ENCODE assay signal across 33 cellular contexts in genomic region chr10:32245760-32246159, GRCh38.
"Had no signal": no experiment of that assay in that cellular context is flagged by ENCODE, and none has a peak within 500 bp of the region (broad histone marks: within the 10 kb centered on the region; RNA-seq: fewer than 3 reads in every experiment).

No MANE protein-coding gene starts in this region.

- H3K27ac Mint-ChIP-seq: activated B cell treated with CpG ODN at 0.5 μM for 24 hours; effector memory CD8-positive, alpha-beta T cell; T-helper 17 cell; T-helper 2 cell treated with Interferon-gamma antibody and Interleukin-4, amounts not matched to agents 5 μg/mL and 100 μg/mL, for 36 hours had no signal

- H3K36me3 Mint-ChIP-seq: activated naive CD8-positive, alpha-beta T cell had no signal

- H3K27me3 Mint-ChIP-seq: activated naive CD8-positive, alpha-beta T cell; activated T-cell treated with anti-CD3 and anti-CD28 coated beads, Interleukin-2, amount 50 U/mL, for 24 hours had no signal

- H3K27ac ChIP-seq: brain microvascular endothelial cell, esophagus muscularis mucosa, foreskin keratinocyte, gastrocnemius medialis, heart left ventricle, WERI-Rb-1 had no signal

- H3K4me1 Mint-ChIP-seq: activated B cell treated with CpG ODN at 0.5 μM for 24 hours; central memory CD8-positive, alpha-beta T cell had no signal

- H3K9me3 ChIP-seq: esophagus muscularis mucosa, gastrocnemius medialis, heart left ventricle had no signal

- H3K4me3 Mint-ChIP-seq: activated B cell treated with CpG ODN at 0.5 μM for 24 hours; activated naive CD8-positive, alpha-beta T cell; central memory CD8-positive, alpha-beta T cell; effector memory CD8-positive, alpha-beta T cell; T-helper 17 cell; T-helper 2 cell treated with Interferon-gamma antibody and Interleukin-4, amounts not matched to agents 5 μg/mL and 100 μg/mL, for 36 hours had no signal

- DNase-seq: activated B cell treated with CpG ODN at 0.5 μM for 24 hours; activated CD4-positive, alpha-beta T cell treated with anti-CD3 and anti-CD28 coated beads for 48 hours; activated CD4-positive, alpha-beta T cell treated with anti-CD3 and anti-CD28 coated beads, Interleukin-2, amount 50 U/mL, for 1 hour; activated CD4-positive, alpha-beta T cell treated with anti-CD3 and anti-CD28 coated beads, Interleukin-2, amount 50 U/mL, for 48 hours; activated CD8-positive, alpha-beta memory T cell treated with anti-CD3 and anti-CD28 coated beads, Interleukin-2, amount 50 U/mL, for 48 hours; activated effector memory CD4-positive, alpha-beta T cell treated with Interleukin-2 at 50 U/mL for 16 hours; activated gamma-delta T cell treated with Interleukin-2 at 50 U/mL for 16 hours; activated naive CD4-positive, alpha-beta T cell treated with anti-CD3 and anti-CD28 coated beads, Interleukin-2, amount 50 U/mL, for 16 hours; activated naive CD4-positive, alpha-beta T cell treated with Interleukin-2 at 50 U/mL for 16 hours; activated T-cell treated with anti-CD3 and anti-CD28 coated beads for 4 hours; activated T-cell treated with anti-CD3 and anti-CD28 coated beads, Interleukin-2, amount 50 U/mL, for 24 hours; activated T-cell treated with anti-CD3 and anti-CD28 coated beads, Interleukin-2, amount 50 U/mL, for 72 hours; amniotic stem cell; anterior cingulate cortex; brain microvascular endothelial cell; cortex of kidney; dermis blood vessel endothelial cell; effector CD4-positive, alpha-beta T cell; effector memory CD8-positive, alpha-beta T cell; erythroblast; foreskin keratinocyte; gastrocnemius medialis; glutamatergic neuron; heart left ventricle; T-helper 1 cell; T-helper 17 cell; T1000; WERI-Rb-1 had no signal

- ATAC-seq: activated CD4-positive, CD25-positive, alpha-beta regulatory T cell treated with anti-CD3 and anti-CD28 coated beads, Interleukin-2, amount 50 U/mL, for 24 hours; activated T-cell treated with anti-CD3 and anti-CD28 coated beads, Interleukin-2, amount 50 U/mL, for 72 hours; effector memory CD8-positive, alpha-beta T cell; foreskin keratinocyte; gastrocnemius medialis; heart left ventricle; T-helper 17 cell had no signal

- H3K4me3 ChIP-seq: esophagus muscularis mucosa, gastrocnemius medialis, heart left ventricle had no signal

- H3K36me3 ChIP-seq: brain microvascular endothelial cell, esophagus muscularis mucosa, gastrocnemius medialis, heart left ventricle, WERI-Rb-1 had no signal

- H3K9me3 Mint-ChIP-seq: activated B cell treated with CpG ODN at 0.5 μM for 24 hours; activated T-cell treated with anti-CD3 and anti-CD28 coated beads, Interleukin-2, amount 50 U/mL, for 72 hours; central memory CD8-positive, alpha-beta T cell; effector memory CD8-positive, alpha-beta T cell; T-helper 2 cell treated with Interferon-gamma antibody and Interleukin-4, amounts not matched to agents 5 μg/mL and 100 μg/mL, for 36 hours had no signal

- H3K4me1 ChIP-seq: esophagus muscularis mucosa, foreskin keratinocyte, gastrocnemius medialis had no signal

- H3K27me3 ChIP-seq: brain microvascular endothelial cell, esophagus muscularis mucosa, foreskin keratinocyte, gastrocnemius medialis, heart left ventricle had no signal
